Comparison of ENCODE assay signal across 1 cellular context in the genomic region with DNA sequence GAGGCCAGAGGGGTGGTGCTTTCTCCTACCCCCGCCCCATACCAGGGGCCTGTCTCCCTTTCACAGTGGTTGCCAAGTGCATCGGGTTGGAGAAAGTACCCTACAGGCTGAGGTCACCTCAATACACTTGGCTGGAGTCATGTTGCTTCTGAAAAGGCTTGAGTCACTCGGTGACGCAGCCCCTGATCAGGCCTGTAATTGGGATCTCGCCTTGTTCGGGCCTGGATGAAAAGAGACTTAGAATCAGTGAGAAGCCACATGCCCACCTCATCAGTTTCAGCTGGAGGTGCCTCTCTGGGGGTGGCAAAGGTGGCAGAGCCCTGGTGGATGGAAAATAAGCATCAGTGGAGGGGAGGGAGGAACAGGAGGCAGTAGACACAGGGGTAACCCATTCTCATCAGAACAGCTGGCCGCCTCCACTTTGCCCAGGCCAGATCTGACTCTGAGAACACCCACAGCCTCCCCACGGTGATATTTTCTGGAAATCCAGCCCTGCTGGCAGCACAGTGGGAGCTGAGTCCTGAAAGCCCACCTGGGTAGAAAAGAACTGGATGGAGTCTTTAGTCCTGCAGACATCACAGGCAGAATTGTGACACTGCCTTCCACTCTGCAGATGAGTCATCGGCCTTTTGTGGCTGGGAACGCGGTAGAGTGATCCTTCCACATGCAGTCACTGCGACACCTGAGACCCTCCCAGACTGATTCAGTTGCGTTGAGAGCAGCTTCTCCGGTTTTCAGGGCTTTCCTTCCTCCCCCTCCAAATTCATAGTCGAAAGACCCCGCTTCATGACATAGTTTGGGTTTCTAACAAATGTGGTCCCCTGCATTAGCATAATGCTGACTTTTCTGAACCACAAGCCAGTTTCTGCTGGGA.
TF ChIP-seq lines count a peak whose summit lies in the region.

No MANE protein-coding gene starts in this region.

TF ChIP-seq in HepG2, 621 proteins besides CTCF, POLR2A, EP300 and RAD21 (continued from another document and continues in another):
- TF ChIP-seq, protein P1, sequence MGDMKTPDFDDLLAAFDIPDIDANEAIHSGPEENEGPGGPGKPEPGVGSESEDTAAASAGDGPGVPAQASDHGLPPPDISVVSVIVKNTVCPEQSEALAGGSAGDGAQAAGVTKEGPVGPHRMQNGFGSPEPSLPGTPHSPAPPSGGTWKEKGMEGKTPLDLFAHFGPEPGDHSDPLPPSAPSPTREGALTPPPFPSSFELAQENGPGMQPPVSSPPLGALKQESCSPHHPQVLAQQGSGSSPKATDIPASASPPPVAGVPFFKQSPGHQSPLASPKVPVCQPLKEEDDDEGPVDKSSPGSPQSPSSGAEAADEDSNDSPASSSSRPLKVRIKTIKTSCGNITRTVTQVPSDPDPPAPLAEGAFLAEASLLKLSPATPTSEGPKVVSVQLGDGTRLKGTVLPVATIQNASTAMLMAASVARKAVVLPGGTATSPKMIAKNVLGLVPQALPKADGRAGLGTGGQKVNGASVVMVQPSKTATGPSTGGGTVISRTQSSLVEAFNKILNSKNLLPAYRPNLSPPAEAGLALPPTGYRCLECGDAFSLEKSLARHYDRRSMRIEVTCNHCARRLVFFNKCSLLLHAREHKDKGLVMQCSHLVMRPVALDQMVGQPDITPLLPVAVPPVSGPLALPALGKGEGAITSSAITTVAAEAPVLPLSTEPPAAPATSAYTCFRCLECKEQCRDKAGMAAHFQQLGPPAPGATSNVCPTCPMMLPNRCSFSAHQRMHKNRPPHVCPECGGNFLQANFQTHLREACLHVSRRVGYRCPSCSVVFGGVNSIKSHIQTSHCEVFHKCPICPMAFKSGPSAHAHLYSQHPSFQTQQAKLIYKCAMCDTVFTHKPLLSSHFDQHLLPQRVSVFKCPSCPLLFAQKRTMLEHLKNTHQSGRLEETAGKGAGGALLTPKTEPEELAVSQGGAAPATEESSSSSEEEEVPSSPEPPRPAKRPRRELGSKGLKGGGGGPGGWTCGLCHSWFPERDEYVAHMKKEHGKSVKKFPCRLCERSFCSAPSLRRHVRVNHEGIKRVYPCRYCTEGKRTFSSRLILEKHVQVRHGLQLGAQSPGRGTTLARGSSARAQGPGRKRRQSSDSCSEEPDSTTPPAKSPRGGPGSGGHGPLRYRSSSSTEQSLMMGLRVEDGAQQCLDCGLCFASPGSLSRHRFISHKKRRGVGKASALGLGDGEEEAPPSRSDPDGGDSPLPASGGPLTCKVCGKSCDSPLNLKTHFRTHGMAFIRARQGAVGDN (CRISPR knock-in tag; IDR thresholded peaks at IDR 0.05) = peak; percentile 35; the same call in 1 of the 2 replicates
- TF ChIP-seq PTBP1 (IDR thresholded peaks at IDR 0.05; ENCODE audit: low read depth, low read length, poor library complexity, severe bottlenecking) (no peak), ZNF644 (CRISPR knock-in tag; IDR thresholded peaks at IDR 0.05; ENCODE audit: low read depth) (peak; percentile 55; the same call in 1 of the 2 replicates), CREB3 (CRISPR knock-in tag; IDR thresholded peaks at IDR 0.05) (no peak), ZEB1 (IDR thresholded peaks at IDR 0.05; ENCODE audit: insufficient replicate concordance, low read depth) (no peak), ZNF335 (CRISPR knock-in tag; IDR thresholded peaks at IDR 0.05) (no peak), ZNF180 (CRISPR knock-in tag; IDR thresholded peaks at IDR 0.05; ENCODE audit: borderline replicate concordance, low read depth) (no peak), ASH2L (IDR thresholded peaks at IDR 0.05; ENCODE audit: insufficient read length, low read depth, low read length) (no peak), NFKB2 (CRISPR knock-in tag; IDR thresholded peaks at IDR 0.05; ENCODE audit: borderline replicate concordance) (no peak), ZBTB21 (CRISPR knock-in tag; IDR thresholded peaks at IDR 0.05) (peak; percentile 64; the same call in 1 of the 2 replicates), KAT7 (CRISPR knock-in tag; IDR thresholded peaks at IDR 0.05; ENCODE audit: borderline replicate concordance) (no peak), ELF3 (CRISPR knock-in tag; IDR thresholded peaks at IDR 0.05) (0 out of 2 replicates have a peak, but pooled peaks have one; percentile 14), ZNF501 (CRISPR knock-in tag; IDR thresholded peaks at IDR 0.05) (peak; percentile 51; the same call in 1 of the 2 replicates), U2AF2 (IDR thresholded peaks at IDR 0.05; ENCODE audit: low read depth, low read length) (no peak), RBM22 (optimal IDR thresholded peaks at IDR 0.05; ENCODE audit: low read length) (no peak), GTF2F1 (IDR thresholded peaks at IDR 0.05; ENCODE audit: low read length) (no peak), USF2 (IDR thresholded peaks at IDR 0.05; ENCODE audit: low read depth, low read length) (no peak), USF2 (CRISPR knock-in tag; IDR thresholded peaks at IDR 0.05; ENCODE audit: borderline replicate concordance) (no peak), ZNF44 (CRISPR knock-in tag; IDR thresholded peaks at IDR 0.05) (no peak), CSRNP1 (CRISPR knock-in tag; IDR thresholded peaks at IDR 0.05) (no peak), SKIL (CRISPR knock-in tag; IDR thresholded peaks at IDR 0.05; ENCODE audit: borderline replicate concordance) (no peak), SKI (IDR thresholded peaks at IDR 0.05; ENCODE audit: partially characterized antibody) (peak; percentile 17), IRX3 (CRISPR knock-in tag; IDR thresholded peaks at IDR 0.05; ENCODE audit: borderline replicate concordance, low read depth) (no peak), RXRA (CRISPR knock-in tag; IDR thresholded peaks at IDR 0.05) (peak; percentile 15; the same call in 1 of the 2 replicates), ZNF850 (CRISPR knock-in tag; conservative IDR thresholded peaks at IDR 0.05) (no peak), BRD4 (CRISPR knock-in tag; IDR thresholded peaks at IDR 0.05) (no peak), NCOA5 (CRISPR knock-in tag; IDR thresholded peaks at IDR 0.05) (no peak), MED1 (CRISPR knock-in tag; IDR thresholded peaks at IDR 0.05) (no peak), FOSL1 (CRISPR knock-in tag; IDR thresholded peaks at IDR 0.05; ENCODE audit: borderline replicate concordance) (peak; percentile 89), NR2F1 (CRISPR knock-in tag; IDR thresholded peaks at IDR 0.05) (no peak), RAD51 (IDR thresholded peaks at IDR 0.05; ENCODE audit: borderline replicate concordance) (no peak), NAIF1 (CRISPR knock-in tag; IDR thresholded peaks at IDR 0.05; ENCODE audit: borderline replicate concordance) (no peak), ZNF709 (CRISPR knock-in tag; IDR thresholded peaks at IDR 0.05) (no peak), ZNF33B (CRISPR knock-in tag; IDR thresholded peaks at IDR 0.05) (no peak), ADNP (CRISPR knock-in tag; IDR thresholded peaks at IDR 0.05) (no peak), REXO4 (CRISPR knock-in tag; IDR thresholded peaks at IDR 0.05; ENCODE audit: borderline replicate concordance) (no peak), HOXD1 (CRISPR knock-in tag; IDR thresholded peaks at IDR 0.05) (no peak), JUN (CRISPR knock-in tag; IDR thresholded peaks at IDR 0.05) (peak; percentile 28; the same call in 1 of the 2 replicates), ZKSCAN8 (CRISPR knock-in tag; IDR thresholded peaks at IDR 0.05; ENCODE audit: borderline replicate concordance) (no peak)
- TF ChIP-seq, protein P2, sequence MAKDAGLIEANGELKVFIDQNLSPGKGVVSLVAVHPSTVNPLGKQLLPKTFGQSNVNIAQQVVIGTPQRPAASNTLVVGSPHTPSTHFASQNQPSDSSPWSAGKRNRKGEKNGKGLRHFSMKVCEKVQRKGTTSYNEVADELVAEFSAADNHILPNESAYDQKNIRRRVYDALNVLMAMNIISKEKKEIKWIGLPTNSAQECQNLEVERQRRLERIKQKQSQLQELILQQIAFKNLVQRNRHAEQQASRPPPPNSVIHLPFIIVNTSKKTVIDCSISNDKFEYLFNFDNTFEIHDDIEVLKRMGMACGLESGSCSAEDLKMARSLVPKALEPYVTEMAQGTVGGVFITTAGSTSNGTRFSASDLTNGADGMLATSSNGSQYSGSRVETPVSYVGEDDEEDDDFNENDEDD (CRISPR knock-in tag; IDR thresholded peaks at IDR 0.05; ENCODE audit: borderline replicate concordance) = no peak; the same call in 1 of the 2 replicates
- TF ChIP-seq, protein P3, sequence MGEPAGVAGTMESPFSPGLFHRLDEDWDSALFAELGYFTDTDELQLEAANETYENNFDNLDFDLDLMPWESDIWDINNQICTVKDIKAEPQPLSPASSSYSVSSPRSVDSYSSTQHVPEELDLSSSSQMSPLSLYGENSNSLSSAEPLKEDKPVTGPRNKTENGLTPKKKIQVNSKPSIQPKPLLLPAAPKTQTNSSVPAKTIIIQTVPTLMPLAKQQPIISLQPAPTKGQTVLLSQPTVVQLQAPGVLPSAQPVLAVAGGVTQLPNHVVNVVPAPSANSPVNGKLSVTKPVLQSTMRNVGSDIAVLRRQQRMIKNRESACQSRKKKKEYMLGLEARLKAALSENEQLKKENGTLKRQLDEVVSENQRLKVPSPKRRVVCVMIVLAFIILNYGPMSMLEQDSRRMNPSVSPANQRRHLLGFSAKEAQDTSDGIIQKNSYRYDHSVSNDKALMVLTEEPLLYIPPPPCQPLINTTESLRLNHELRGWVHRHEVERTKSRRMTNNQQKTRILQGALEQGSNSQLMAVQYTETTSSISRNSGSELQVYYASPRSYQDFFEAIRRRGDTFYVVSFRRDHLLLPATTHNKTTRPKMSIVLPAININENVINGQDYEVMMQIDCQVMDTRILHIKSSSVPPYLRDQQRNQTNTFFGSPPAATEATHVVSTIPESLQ (CRISPR knock-in tag; conservative IDR thresholded peaks at IDR 0.05) = no peak
- TF ChIP-seq, protein P4, sequence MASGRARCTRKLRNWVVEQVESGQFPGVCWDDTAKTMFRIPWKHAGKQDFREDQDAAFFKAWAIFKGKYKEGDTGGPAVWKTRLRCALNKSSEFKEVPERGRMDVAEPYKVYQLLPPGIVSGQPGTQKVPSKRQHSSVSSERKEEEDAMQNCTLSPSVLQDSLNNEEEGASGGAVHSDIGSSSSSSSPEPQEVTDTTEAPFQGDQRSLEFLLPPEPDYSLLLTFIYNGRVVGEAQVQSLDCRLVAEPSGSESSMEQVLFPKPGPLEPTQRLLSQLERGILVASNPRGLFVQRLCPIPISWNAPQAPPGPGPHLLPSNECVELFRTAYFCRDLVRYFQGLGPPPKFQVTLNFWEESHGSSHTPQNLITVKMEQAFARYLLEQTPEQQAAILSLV (CRISPR knock-in tag; IDR thresholded peaks at IDR 0.05; ENCODE audit: borderline replicate concordance) = no peak
- TF ChIP-seq, protein P5, sequence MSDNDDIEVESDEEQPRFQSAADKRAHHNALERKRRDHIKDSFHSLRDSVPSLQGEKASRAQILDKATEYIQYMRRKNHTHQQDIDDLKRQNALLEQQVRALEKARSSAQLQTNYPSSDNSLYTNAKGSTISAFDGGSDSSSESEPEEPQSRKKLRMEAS (IDR thresholded peaks at IDR 0.05) = peak; percentile 54
- TF ChIP-seq, protein P6, sequence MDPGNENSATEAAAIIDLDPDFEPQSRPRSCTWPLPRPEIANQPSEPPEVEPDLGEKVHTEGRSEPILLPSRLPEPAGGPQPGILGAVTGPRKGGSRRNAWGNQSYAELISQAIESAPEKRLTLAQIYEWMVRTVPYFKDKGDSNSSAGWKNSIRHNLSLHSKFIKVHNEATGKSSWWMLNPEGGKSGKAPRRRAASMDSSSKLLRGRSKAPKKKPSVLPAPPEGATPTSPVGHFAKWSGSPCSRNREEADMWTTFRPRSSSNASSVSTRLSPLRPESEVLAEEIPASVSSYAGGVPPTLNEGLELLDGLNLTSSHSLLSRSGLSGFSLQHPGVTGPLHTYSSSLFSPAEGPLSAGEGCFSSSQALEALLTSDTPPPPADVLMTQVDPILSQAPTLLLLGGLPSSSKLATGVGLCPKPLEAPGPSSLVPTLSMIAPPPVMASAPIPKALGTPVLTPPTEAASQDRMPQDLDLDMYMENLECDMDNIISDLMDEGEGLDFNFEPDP (CRISPR knock-in tag; conservative IDR thresholded peaks at IDR 0.05) = no peak
